In genomic region chr6:157323114-157323923, GRCh38 we compare ENCODE assay signal across 8 cellular contexts. TPM values are rescaled to one million over a fixed set of nuclear protein-coding genes. Genes with fewer than 3 reads are reported as not detected.
DNase-seq lines count a peak whose midpoint lies in the region; ATAC-seq, FAIRE-seq and TF ChIP-seq lines count a peak whose summit lies in the region.

Gene TMEM242, minus strand, starts transcription at chr6:157323519. Its CDS starts 20 bp downstream, at chr6:157323499.

- TF ChIP-seq POLR2A in GM12878 (IDR thresholded peaks at IDR 0.05; ENCODE audit: low read depth, low read length) = peak; percentile 96

- H3K4me2 ChIP-seq in GM12878 (ENCODE audit: control insufficient read depth, insufficient read depth) = peak within 1 kb of the TSS; percentile 100

- H3K36me3 ChIP-seq in GM12878 (ENCODE audit: control insufficient read depth in 2 of 2, insufficient read depth in 2 of 2, low read length in 1 of 2) (0 out of 4 replicates have a peak, but pooled peaks cover 0 to 3% of the 10 kb centered on the region in 2 experiments), iPS-18a (ENCODE audit: control insufficient read depth, low read depth, low read length) (peaks cover 5% of the 10 kb centered on the region), small intestine (ENCODE audit: control insufficient read depth in 2 of 2, insufficient read depth in 2 of 2, low read length in 2 of 2) (peaks cover 0 to 2% of the 10 kb centered on the region in 2 donors)

- CTCF ChIA-PET in GM12878 (lab: Yijun Ruan, JAX) = interaction anchor here (0.6 to 8.8 kb wide), 24 partner anchors 8 to 809 kb away, joined by 3 to 104 read pairs (median 4); no protein-coding TSS in a partner anchor

- in situ Hi-C loops in GM12878 (cut with MboI) = loop anchor here (5.0 kb wide), 2 partner anchors 139 to 349 kb away; no protein-coding TSS in a partner anchor

- H3K27ac ChIP-seq in GM12878 (ENCODE audit: control insufficient read depth, insufficient read depth) (peak within 1 kb of the TSS; percentile 49), iPS-18a (ENCODE audit: low read length) (peak within 1 kb of the TSS; percentile 70), small intestine (ENCODE audit: low read depth in 1 of 2, low read length in 1 of 2) (peak within 1 kb of the TSS; percentile 91)

- BruUV-seq in GM12878 (replicated peaks; lab: Mats Ljungman, UMichigan) = no TSS peak

- H3K79me2 ChIP-seq in GM12878 (ENCODE audit: control insufficient read depth, insufficient read depth, low read length) = no peaks in the 10 kb centered on the region

- no peaks in the 10 kb centered on the region for H3K27me3 ChIP-seq in GM12878 (replicated peaks in 1 of 2; ENCODE audit: control insufficient read depth in 2 of 2, insufficient read depth in 2 of 2, low read length in 1 of 2)
- H3K27me3 ChIP-seq in iPS-18a (ENCODE audit: control insufficient read depth, insufficient read depth, low read length) = peaks cover 5% of the 10 kb centered on the region
- H3K27me3 ChIP-seq in small intestine (ENCODE audit: control insufficient read depth in 2 of 2, insufficient read depth in 2 of 2, low read length in 2 of 2) = no peaks in the 10 kb centered on the region

- RAD21 ChIA-PET in GM12878 (lab: Charles Lee; ENCODE audit: unreplicated experiment) = interaction anchor here (0.7 to 6.3 kb wide), 15 partner anchors 8 to 343 kb away, joined by 3 to 78 read pairs (median 7); no protein-coding TSS in a partner anchor

- H2AFZ ChIP-seq in GM12878 (ENCODE audit: control insufficient read depth, low read depth, low read length) = peak within 1 kb of the TSS; percentile 98

- no peak; the same call in 1 of the 2 replicates for TF ChIP-seq RAD21 in GM12878 (IDR thresholded peaks at IDR 0.05; ENCODE audit: insufficient read depth, low read depth, low read length)

- H3K4me1 ChIP-seq in GM12878 (ENCODE audit: control insufficient read depth, insufficient read depth, low read length) (peaks cover 9% of the 10 kb centered on the region), iPS-18a (ENCODE audit: control insufficient read depth, low read depth, low read length) (no peaks in the 10 kb centered on the region), small intestine (ENCODE audit: control insufficient read depth in 2 of 2, insufficient read depth in 1 of 2, low read depth in 1 of 2, low read length in 1 of 2) (no peaks in the 10 kb centered on the region)

- H4K20me1 ChIP-seq in GM12878 (ENCODE audit: control insufficient read depth, insufficient read depth) = no peaks in the 10 kb centered on the region

- no peaks in the 10 kb centered on the region for H3K9me3 ChIP-seq in GM12878 (replicated peaks; ENCODE audit: control insufficient read depth, insufficient read depth, low read length)
- no peaks in the 10 kb centered on the region for H3K9me3 ChIP-seq in iPS-18a (ENCODE audit: control insufficient read depth, low read depth, low read length)
- H3K9me3 ChIP-seq in small intestine (ENCODE audit: control insufficient read depth, low read depth) = no peaks in the 10 kb centered on the region

- WGBS in GM12878 (ENCODE audit: insufficient coverage, insufficient replicate concordance, low lambda C conversion rate, missing lambda C conversion rate) = 2% methylated on average over 43 of the region's 50 CpGs
- WGBS in small intestine, 3 donors = 0% methylated on average over 46 to 50 of the region's 50 CpGs

- POLR2A ChIA-PET in GM12878 (lab: Charles Lee) = interaction anchor here (0.6 to 2.0 kb wide), 10 partner anchors 9 to 247 kb away, joined by 3 to 7 read pairs (median 3); no protein-coding TSS in a partner anchor

- TF ChIP-seq EP300 in GM12878 (IDR thresholded peaks at IDR 0.05; ENCODE audit: borderline replicate concordance in 1 of 2, control insufficient read depth in 1 of 2, low read depth in 2 of 2, low read length in 2 of 2) = no peak

- DNase-seq in SK-N-DZ (ENCODE audit: low spot score) = peak; percentile 95
- DNase-seq in GM12878 (ENCODE audit: low read depth, low spot score) = peak; percentile 74
- peak; percentile 93 for DNase-seq in small intestine
- DNase-seq in NCI-H1105 (lab: John Stamatoyannopoulos, UW) = no peak
- DNase-seq in DMS79 (lab: John Stamatoyannopoulos, UW) = no peak

- FAIRE-seq in GM12878 (lab: Jason Lieb, UNC) (no peak), small intestine (lab: Jason Lieb, UNC) (no peak)

- ATAC-seq in GM18508 (IDR thresholded peaks at IDR 0.05; ENCODE audit: insufficient read depth, unreplicated experiment) (peak; percentile 69), HG02970 (IDR thresholded peaks at IDR 0.05; ENCODE audit: low FRiP score, unreplicated experiment) (peak; percentile 83), GM12878 (peak; percentile 95)

- H3K4me3 ChIP-seq in GM12878 (peak within 1 kb of the TSS; percentile 86), iPS-18a (ENCODE audit: low read length) (peak within 1 kb of the TSS; percentile 86), small intestine (ENCODE audit: low read depth in 1 of 2, low read length in 2 of 2) (peak within 1 kb of the TSS; percentile 74 to 85)

- peak in 2 of 3 experiments; percentile 13 to 14; a peak in 1 of 6 replicates for TF ChIP-seq CTCF in GM12878 (IDR thresholded peaks at IDR 0.05 in 2 of 3, conservative IDR thresholded peaks at IDR 0.05 in 1 of 3; ENCODE audit: control insufficient read depth in 2 of 3, extremely low read depth in 1 of 3, insufficient read depth in 1 of 3, low read depth in 3 of 3, low read length in 3 of 3)

- H3K9ac ChIP-seq in GM12878 (ENCODE audit: control insufficient read depth, insufficient read depth, low read length) (peak within 1 kb of the TSS; percentile 63), iPS-18a (ENCODE audit: low read length) (peak within 1 kb of the TSS; percentile 82)

- SMC1A ChIA-PET in GM12878 (lab: Charles Lee; ENCODE audit: uncharacterized antibody, unreplicated experiment) = interaction anchor here (0.6 to 5.9 kb wide), 23 partner anchors 8 to 550 kb away, joined by 3 to 60 read pairs (median 5); no protein-coding TSS in a partner anchor

- intact Hi-C loops in GM12878 (cut with micrococcal nuclease; ENCODE audit: unreplicated experiment) = loop anchor here (2.0 to 5.0 kb wide), 6 partner anchors 45 to 343 kb away; partner anchors contain the start of gene ZDHHC14

TF ChIP-seq in GM12878, 131 proteins besides CTCF, POLR2A, EP300 and RAD21 (continues in another document):
- peak; percentile 89 for TF ChIP-seq SP1 (IDR thresholded peaks at IDR 0.05; ENCODE audit: low read depth, low read length)
- TF ChIP-seq POLR2AphosphoS5 (IDR thresholded peaks at IDR 0.05; ENCODE audit: low read length) = peak; percentile 87
- no peak for TF ChIP-seq CHD4 (IDR thresholded peaks at IDR 0.05)
- TF ChIP-seq KAT2A (conservative IDR thresholded peaks at IDR 0.05; ENCODE audit: control insufficient read depth, low read depth, low read length) = no peak
- TF ChIP-seq JUND (IDR thresholded peaks at IDR 0.05; ENCODE audit: low read depth, low read length) = no peak
- peak; percentile 79 for TF ChIP-seq MLLT1 (IDR thresholded peaks at IDR 0.05)
- no peak for TF ChIP-seq RFX5 (IDR thresholded peaks at IDR 0.05; ENCODE audit: low read depth, low read length)
- TF ChIP-seq NFYA (IDR thresholded peaks at IDR 0.05; ENCODE audit: borderline replicate concordance, low read depth, low read length) = no peak
- peak; percentile 69 for TF ChIP-seq IRF4 (IDR thresholded peaks at IDR 0.05; ENCODE audit: low read depth, low read length)

RNA-seq across cellular contexts. Expression of gene TMEM242, which starts in this region (rescaled TPM):
- polyA plus RNA-seq in SK-N-DZ (2014; cell fraction: cytosol; rRNA removed) = 7.6 and 8.4 TPM in 2 replicates
- polyA plus RNA-seq in SK-N-DZ (2014; cell fraction: nucleus; rRNA removed) = 1.9 and 8.0 TPM in 2 replicates
- 25.2 and 32.0 TPM in 2 replicates for total RNA-seq in GM12878 (2013; cell fraction: nucleolus; rRNA removed)
- total RNA-seq in GM12878 (2014; rRNA removed) = 3.2 and 3.6 TPM in 2 replicates
- 2.8 and 3.7 TPM in 2 replicates for total RNA-seq in GM12878 (2014; rRNA removed; fragmentation: Illumina TruSeq; extraction: Trizol)
- total RNA-seq in GM12878 (2021) = 4.4 and 4.8 TPM in 2 replicates
- polyA plus RNA-seq in GM12878 (2011; ENCODE audit: low read depth) = 2.6 TPM
- polyA plus RNA-seq in GM12878 (2011; rRNA removed) = 9.8 and 11.6 TPM in 2 replicates
- 4.4 and 5.1 TPM in 2 replicates for polyA plus RNA-seq in GM12878 (2011; cell fraction: cytosol; rRNA removed)
- 6.8 and 6.9 TPM in 2 replicates for polyA plus RNA-seq in GM12878 (2011; cell fraction: nucleus; rRNA removed)
- polyA plus RNA-seq in GM12878 (2012) = 2.7 and 3.3 TPM in 2 replicates
- polyA plus RNA-seq in GM12878 (2014; fragmentation: Illumina TruSeq; extraction: Trizol) = 2.4 and 3.4 TPM in 2 replicates
- polyA plus RNA-seq in GM12878 (2014; fragmentation: Nextera tagmentation; extraction: Ambion mirVana) = 1 to 10 TPM; 6.1 to 6.2 TPM
- polyA plus RNA-seq in GM12878 (2014; rRNA removed) = 4.0 and 4.9 TPM in 2 replicates
- polyA plus RNA-seq in GM12878 (2016; fragmentation: Nextera tagmentation; extraction: Ambion mirVana) = 1 to 10 TPM; 6.2 to 7.7 TPM
- polyA minus RNA-seq in GM12878 (2011; rRNA and poly(A)+ RNA removed) = 3.1 and 3.7 TPM in 2 replicates
- 0.62 and 1.6 TPM in 2 replicates for polyA minus RNA-seq in GM12878 (2011; cell fraction: cytosol; rRNA and poly(A)+ RNA removed)
- 5.4 and 9.2 TPM in 2 replicates for polyA minus RNA-seq in GM12878 (2011; cell fraction: nucleus; rRNA and poly(A)+ RNA removed)
- polyA plus RNA-seq in small intestine = 1 to 10 TPM; 3.8 to 7.5 (median 3.8) TPM

Comparison
In these comparisons a context has a peak if more than half of its experiments do, and no peak if none do; other contexts are left out.
1. DNase-seq: peak in SK-N-DZ (single experiment), GM12878 (single experiment) and small intestine (single experiment); none in NCI-H1105 (single experiment) and DMS79 (single experiment).
2. Peak in every context shown above with its lines, with median percentiles within 50 percentile points of each other: ATAC-seq, H3K27ac ChIP-seq and H3K4me3 ChIP-seq.